In genomic region chr3:194748229-194748628, GRCh38 we compare ENCODE assay signal across 2 cellular contexts.
TF ChIP-seq lines count a peak whose summit lies in the region.

No MANE protein-coding gene starts in this region.

TF ChIP-seq in IMR-90, 13 proteins besides CTCF, POLR2A, EP300 and RAD21:
- TF ChIP-seq SMC3 (IDR thresholded peaks at IDR 0.05; ENCODE audit: low read depth, low read length) (no peak), MXI1 (IDR thresholded peaks at IDR 0.05; ENCODE audit: borderline replicate concordance, low read depth, low read length) (no peak), ELK1 (IDR thresholded peaks at IDR 0.05; ENCODE audit: borderline replicate concordance, low read depth, low read length) (no peak), RCOR1 (IDR thresholded peaks at IDR 0.05; ENCODE audit: insufficient replicate concordance, low read length) (no peak), RFX5 (IDR thresholded peaks at IDR 0.05; ENCODE audit: low read depth, low read length) (no peak), BHLHE40 (IDR thresholded peaks at IDR 0.05; ENCODE audit: low read depth, low read length) (no peak), CEBPB (IDR thresholded peaks at IDR 0.05; ENCODE audit: low read depth, low read length) (no peak), MAZ (IDR thresholded peaks at IDR 0.05; ENCODE audit: borderline replicate concordance, low read depth, low read length) (no peak), MAFK (IDR thresholded peaks at IDR 0.05; ENCODE audit: low read depth, low read length) (no peak), FOS (IDR thresholded peaks at IDR 0.05; ENCODE audit: low read depth, low read length) (no peak), USF2 (IDR thresholded peaks at IDR 0.05; ENCODE audit: low read depth, low read length) (no peak), CHD1 (IDR thresholded peaks at IDR 0.05; ENCODE audit: low read depth, low read length) (no peak), NFE2L2 (IDR thresholded peaks at IDR 0.05; ENCODE audit: low read depth, low read length) (no peak)

TF ChIP-seq in K562, 482 proteins besides CTCF, POLR2A, EP300 and RAD21:
- no peak for TF ChIP-seq OTX1 (CRISPR knock-in tag; IDR thresholded peaks at IDR 0.05)
- TF ChIP-seq TFAM (CRISPR knock-in tag; conservative IDR thresholded peaks at IDR 0.05) = no peak
- no peak for TF ChIP-seq CLOCK (CRISPR knock-in tag; IDR thresholded peaks at IDR 0.05; ENCODE audit: borderline replicate concordance)
- no peak for TF ChIP-seq ETV6 (IDR thresholded peaks at IDR 0.05; ENCODE audit: borderline replicate concordance in 1 of 2, low read depth in 2 of 2, low read length in 1 of 2)
- no peak for TF ChIP-seq ETV6 (CRISPR knock-in tag; IDR thresholded peaks at IDR 0.05; ENCODE audit: borderline replicate concordance)
